16 cellular contexts compared by ENCODE assay signal in the genomic region with DNA sequence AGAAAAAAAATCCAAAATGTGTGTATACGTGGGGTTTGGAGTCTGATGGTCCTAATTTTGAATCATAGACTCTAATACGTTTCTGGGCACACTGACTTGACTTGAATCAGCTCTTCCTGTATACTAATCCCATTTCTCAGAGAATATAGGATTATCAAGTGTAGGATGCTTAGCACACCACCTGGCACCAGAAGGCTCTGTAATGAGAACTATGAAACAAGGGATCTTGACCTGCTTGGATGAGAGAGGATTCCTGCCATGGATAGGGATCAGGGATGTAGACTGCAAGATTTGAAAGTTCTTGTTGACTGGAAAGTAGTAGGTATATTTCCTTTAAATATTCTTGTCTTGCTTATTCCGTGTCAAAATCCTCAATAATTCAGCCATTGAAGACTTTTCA.
"Had no signal": no experiment of that assay in that cellular context is flagged by ENCODE, and none has a peak within 500 bp of the region (broad histone marks: within the 10 kb centered on the region; RNA-seq: fewer than 3 reads in every experiment).

No MANE protein-coding gene starts in this region.

- H3K36me3 Mint-ChIP-seq: natural killer cell treated with Interleukin-12 subunit alpha and Interleukin-12 subunit beta and Interleukin-15 and Interleukin-18, amount 100 ng/mL, for 72 hours had no signal

- ATAC-seq: left cardiac atrium; natural killer cell treated with Interleukin-12 subunit alpha and Interleukin-12 subunit beta and Interleukin-15 and Interleukin-18, amount 100 ng/mL, for 72 hours; sciatic nerve; stimulated activated naive B cell treated with anti-CD40 and anti-IgM and Interleukin-4, amounts not matched to agents 10 μg/mL and 1 μg/mL and 100 μg/mL, for 72 hours had no signal

- H3K9me3 Mint-ChIP-seq: natural killer cell treated with Interleukin-12 subunit alpha and Interleukin-12 subunit beta and Interleukin-15 and Interleukin-18, amount 100 ng/mL, for 72 hours; stimulated activated naive B cell treated with anti-CD40 and anti-IgM and Interleukin-4, amounts not matched to agents 10 μg/mL and 1 μg/mL and 100 μg/mL, for 72 hours had no signal

- H3K27me3 ChIP-seq: esophagus muscularis mucosa, spleen had no signal

- DNase-seq: activated CD4-positive, CD25-positive, alpha-beta regulatory T cell; activated gamma-delta T cell treated with Interleukin-2 at 50 U/mL for 16 hours; activated naive CD8-positive, alpha-beta T cell treated with anti-CD3 and anti-CD28 coated beads, Interleukin-2, amount 10 ng/mL, durations not matched to agents 7 days and 5 days; activated T-cell treated with anti-CD3 and anti-CD28 coated beads, Interleukin-2, amount 50 U/mL, for 48 hours; aorta; glutamatergic neuron; left cardiac atrium; occipital lobe; spleen; stimulated activated CD4-positive, alpha-beta T cell treated with anti-CD3 and anti-CD28 coated beads, Interleukin-1b, Interleukin-23, amount 100 ng/mL, for 48 hours; stimulated activated naive B cell treated with anti-CD40 and anti-IgM and Interleukin-4, amounts not matched to agents 10 μg/mL and 1 μg/mL and 100 μg/mL, for 72 hours had no signal

- H3K4me3 Mint-ChIP-seq: activated naive CD8-positive, alpha-beta T cell treated with anti-CD3 and anti-CD28 coated beads, Interleukin-2, amount 10 ng/mL, durations not matched to agents 7 days and 5 days; natural killer cell treated with Interleukin-12 subunit alpha and Interleukin-12 subunit beta and Interleukin-15 and Interleukin-18, amount 100 ng/mL, for 72 hours; stimulated activated naive B cell treated with anti-CD40 and anti-IgM and Interleukin-4, amounts not matched to agents 10 μg/mL and 1 μg/mL and 100 μg/mL, for 72 hours had no signal

- H3K27ac ChIP-seq: esophagus muscularis mucosa, prostate gland, spleen had no signal

- H3K36me3 ChIP-seq: esophagus muscularis mucosa, prostate gland had no signal

- H3K27me3 Mint-ChIP-seq: activated naive CD8-positive, alpha-beta T cell treated with anti-CD3 and anti-CD28 coated beads, Interleukin-2, amount 10 ng/mL, durations not matched to agents 7 days and 5 days; natural killer cell treated with Interleukin-12 subunit alpha and Interleukin-12 subunit beta and Interleukin-15 and Interleukin-18, amount 100 ng/mL, for 72 hours; stimulated activated naive B cell treated with anti-CD40 and anti-IgM and Interleukin-4, amounts not matched to agents 10 μg/mL and 1 μg/mL and 100 μg/mL, for 72 hours had no signal

- H3K27ac Mint-ChIP-seq: activated naive CD8-positive, alpha-beta T cell treated with anti-CD3 and anti-CD28 coated beads, Interleukin-2, amount 10 ng/mL, durations not matched to agents 7 days and 5 days; natural killer cell treated with Interleukin-12 subunit alpha and Interleukin-12 subunit beta and Interleukin-15 and Interleukin-18, amount 100 ng/mL, for 72 hours had no signal

- H3K9me3 ChIP-seq: esophagus muscularis mucosa, prostate gland, spleen had no signal

- H3K4me3 ChIP-seq: esophagus muscularis mucosa, lung, prostate gland, spleen had no signal

- H3K4me1 ChIP-seq: prostate gland had no signal
